Comparison of ENCODE assay signal across 9 cellular contexts in the genomic region with DNA sequence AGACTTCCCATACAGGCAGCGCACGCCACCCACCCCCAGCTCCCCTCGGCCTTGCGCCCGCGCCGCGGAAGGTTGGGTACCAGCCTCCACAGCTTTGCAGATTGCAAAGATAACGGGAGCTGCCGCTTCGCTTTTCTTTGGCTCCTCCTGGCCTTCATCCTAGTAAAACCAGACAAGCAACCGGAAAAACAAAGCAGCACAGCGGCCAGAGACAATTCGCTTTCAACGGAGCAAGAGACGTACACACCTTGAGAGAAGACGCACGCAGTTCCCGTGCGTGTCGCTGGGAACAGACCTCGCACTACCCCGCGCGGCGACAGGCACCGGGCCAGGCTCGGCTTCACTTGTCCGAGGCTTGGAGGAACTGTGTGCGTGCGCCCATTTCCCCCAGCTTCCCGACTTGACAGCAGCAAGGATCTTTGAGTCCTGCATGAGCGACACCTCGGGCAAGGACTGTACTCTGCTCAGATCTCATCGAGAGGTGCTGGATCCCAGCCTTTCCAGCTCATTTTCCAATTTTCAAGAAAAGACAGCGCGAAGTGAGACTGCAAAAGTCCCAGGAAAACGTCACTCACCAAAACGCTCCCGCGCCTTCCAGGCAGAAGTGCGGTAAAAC. TPM values are rescaled to one million over a fixed set of nuclear protein-coding genes. Genes with fewer than 3 reads are reported as not detected.
DNase-seq lines count a peak whose midpoint lies in the region; ATAC-seq and TF ChIP-seq lines count a peak whose summit lies in the region.
"Had no signal": no experiment of that assay in that cellular context is flagged by ENCODE, and none has a peak within 500 bp of the region (broad histone marks: within the 10 kb centered on the region; RNA-seq: fewer than 3 reads in every experiment).

No MANE protein-coding gene starts in this region.

- H3K27me3 ChIP-seq in colonic mucosa, result peaks cover 46% of the 10 kb centered on the region
- H3K27me3 ChIP-seq in muscle layer of colon (ENCODE audit: control insufficient read depth in 1 of 2, insufficient read depth in 2 of 2, low read length in 2 of 2), result peaks cover 24 to 61% of the 10 kb centered on the region in 2 donors
- H3K27me3 ChIP-seq in vagina, result no peaks in the 10 kb centered on the region

- TF ChIP-seq CTCF in colonic mucosa (IDR thresholded peaks at IDR 0.05) (no peak), vagina (IDR thresholded peaks at IDR 0.05) (no peak)

- H3K9me3 ChIP-seq in colonic mucosa (no peaks in the 10 kb centered on the region), muscle layer of colon (ENCODE audit: low read length) (no peaks in the 10 kb centered on the region), vagina (no peaks in the 10 kb centered on the region)

- intact Hi-C loops in Right ventricle myocardium superior (cut with DNase I) (no loop called here), Right ventricle myocardium inferior (cut with DNase I) (no loop called here), colonic mucosa (cut with DNase I) (no loop called here), vagina (cut with DNase I) (no loop called here)

- DNase-seq in Right ventricle myocardium superior, result peak; percentile 58
- no peak for DNase-seq in Right ventricle myocardium inferior (ENCODE audit: missing footprints)
- DNase-seq in colonic mucosa, result peak; percentile 21
- DNase-seq in vagina (ENCODE audit: extremely low spot score in 2 of 2), result no peak
- DNase-seq in COR-L47 (lab: John Stamatoyannopoulos, UW), result no peak
- DNase-seq: occipital lobe had no signal

- H3K36me3 ChIP-seq in colonic mucosa, result no peaks in the 10 kb centered on the region
- H3K36me3 ChIP-seq in muscle layer of colon (ENCODE audit: insufficient read depth, low read length), result no peaks in the 10 kb centered on the region
- no peaks in the 10 kb centered on the region for H3K36me3 ChIP-seq in vagina

- no peak for TF ChIP-seq POLR2A in vagina (IDR thresholded peaks at IDR 0.05)

- H3K4me3 ChIP-seq in colonic mucosa (peak overlapping the region; percentile 72), muscle layer of colon (ENCODE audit: low read depth in 1 of 2, low read length in 2 of 2) (peak overlapping the region; percentile 61 to 68), vagina (peak overlapping the region; percentile 79 to 81)

- H3K9ac ChIP-seq in colonic mucosa (ENCODE audit: low read depth in 2 of 2, low read length in 2 of 2) (no peak overlapping the region), muscle layer of colon (ENCODE audit: low read length) (no peak overlapping the region)

- ATAC-seq in Right ventricle myocardium superior (ENCODE audit: poor library complexity) (no peak), Right ventricle myocardium inferior (no peak), GM21737 (IDR thresholded peaks at IDR 0.05; ENCODE audit: unreplicated experiment) (no peak), GM21825 (IDR thresholded peaks at IDR 0.05; ENCODE audit: unreplicated experiment) (no peak)

- peaks cover 9% of the 10 kb centered on the region for H3K4me1 ChIP-seq in colonic mucosa
- peaks cover 16% of the 10 kb centered on the region for H3K4me1 ChIP-seq in muscle layer of colon (ENCODE audit: insufficient read depth, low read length)
- peaks cover 8% of the 10 kb centered on the region for H3K4me1 ChIP-seq in vagina

- H3K27ac ChIP-seq in colonic mucosa (no peak overlapping the region), muscle layer of colon (ENCODE audit: low read depth, low read length) (no peak overlapping the region), vagina (peak overlapping the region; percentile 16)

RNA-seq across cellular contexts. Expression of a gene that starts 1.0 kb away (rescaled TPM):
- total RNA-seq in Right ventricle myocardium superior (2.6 TPM), Right ventricle myocardium inferior (3.2 TPM), colonic mucosa (10 to 100 TPM; 25.1 to 36.4 TPM), vagina (40.5 TPM)

Comparison
In these comparisons a context has a peak if more than half of its experiments do, and no peak if none do; other contexts are left out.
1. DNase-seq: peak in Right ventricle myocardium superior (single experiment) and colonic mucosa (single experiment); none in Right ventricle myocardium inferior (single experiment), vagina (0 of 2) and COR-L47 (single experiment).
2. Peak in every context shown above with its lines, with median percentiles within 50 percentile points of each other: H3K4me3 ChIP-seq.